Comparison of ENCODE assay signal across 13 cellular contexts in genomic region chr1:85289848-85290335, GRCh38. TPM values are rescaled to one million over a fixed set of nuclear protein-coding genes. Genes with fewer than 3 reads are reported as not detected.
DNase-seq lines count a peak whose midpoint lies in the region; ATAC-seq and TF ChIP-seq lines count a peak whose summit lies in the region.
"Had no signal": no experiment of that assay in that cellular context is flagged by ENCODE, and none has a peak within 500 bp of the region (broad histone marks: within the 10 kb centered on the region; RNA-seq: fewer than 3 reads in every experiment).

No MANE protein-coding gene starts in this region.

- H2AFZ ChIP-seq in OCI-LY1 (ENCODE audit: low read length) = no peak overlapping the region
- no peak overlapping the region for H2AFZ ChIP-seq in hepatocyte

- no peaks in the 10 kb centered on the region for H3F3A ChIP-seq in OCI-LY1 (ENCODE audit: insufficient read depth, low read length)

- peaks cover 15% of the 10 kb centered on the region for H3K4me1 ChIP-seq in OCI-LY1 (ENCODE audit: insufficient read depth, low read length, severe bottlenecking)
- H3K4me1 ChIP-seq in hepatocyte (ENCODE audit: insufficient read depth) = no peaks in the 10 kb centered on the region

- peak overlapping the region; percentile 14; the same call in 1 of the 2 replicates for H3K4me2 ChIP-seq in OCI-LY1 (ENCODE audit: low read length)
- H3K4me2 ChIP-seq in hepatocyte = no peak overlapping the region

- DNase-seq in GM12865 (ENCODE audit: low read depth) = peak; percentile 61
- DNase-seq in left cardiac atrium = no peak
- no peak for DNase-seq in hypothalamus (lab: John Stamatoyannopoulos, UW)
- DNase-seq in Ammon's horn (ENCODE audit: low spot score) = no peak
- DNase-seq in hepatocyte (ENCODE audit: low spot score) = no peak
- DNase-seq: activated CD4-positive, alpha-beta T cell treated with anti-CD3 and anti-CD28 coated beads, Interleukin-2, amount 10 ng/mL, durations not matched to agents 24 days and 14 days; CD4-positive, alpha-beta T cell; effector CD8-positive, alpha-beta T cell; NCI-H446 treated with DMSO at 0.1 percent for 48 hours had no signal

- no peaks in the 10 kb centered on the region for H4K20me1 ChIP-seq in OCI-LY1 (ENCODE audit: insufficient read depth, low read length)
- H4K20me1 ChIP-seq in hepatocyte (ENCODE audit: insufficient read depth, poor library complexity, severe bottlenecking) = no peaks in the 10 kb centered on the region

- no peak for TF ChIP-seq CTCF in GM12865 (IDR thresholded peaks at IDR 0.05; ENCODE audit: insufficient read depth, low read depth, low read length, missing control alignments)
- TF ChIP-seq CTCF in OCI-LY1 (IDR thresholded peaks at IDR 0.05; ENCODE audit: low read length) = no peak
- TF ChIP-seq CTCF in hepatocyte (IDR thresholded peaks at IDR 0.05; ENCODE audit: poor library complexity) = no peak

- ATAC-seq in GM21381 (IDR thresholded peaks at IDR 0.05; ENCODE audit: unreplicated experiment) (peak; percentile 63), left cardiac atrium (peak; percentile 17 to 38), HG03378 (IDR thresholded peaks at IDR 0.05; ENCODE audit: unreplicated experiment) (no peak)

- H3K79me2 ChIP-seq in OCI-LY1 (ENCODE audit: insufficient read depth, low read length) (no peaks in the 10 kb centered on the region), hepatocyte (no peaks in the 10 kb centered on the region)

- intact Hi-C loops in left cardiac atrium (cut with DNase I) = no loop called here

- H3K9me3 ChIP-seq in OCI-LY1 (ENCODE audit: low read length) (0 out of 2 replicates have a peak, but pooled peaks cover under 1% of the 10 kb centered on the region), hepatocyte (ENCODE audit: low read depth) (no peaks in the 10 kb centered on the region)

- WGBS in hepatocyte (ENCODE audit: low lambda C conversion rate, missing lambda C conversion rate) = 85% methylated on average over 4 of the region's 4 CpGs

- H3K27me3 ChIP-seq in OCI-LY1 (ENCODE audit: insufficient read depth, low read length) (no peaks in the 10 kb centered on the region), hepatocyte (no peaks in the 10 kb centered on the region)

- H3K4me3 ChIP-seq in GM12865 (ENCODE audit: low read depth, low read length) (no peak overlapping the region), OCI-LY1 (ENCODE audit: low read depth, low read length, poor library complexity, severe bottlenecking) (no peak overlapping the region), hepatocyte (no peak overlapping the region)
- H3K4me3 ChIP-seq: SK-N-MC had no signal

- no peaks in the 10 kb centered on the region for H3K36me3 ChIP-seq in OCI-LY1 (ENCODE audit: insufficient read depth, low read length)
- H3K36me3 ChIP-seq in hepatocyte (replicated peaks; ENCODE audit: insufficient read depth, low read depth) = no peaks in the 10 kb centered on the region

- H3K9ac ChIP-seq in OCI-LY1 (ENCODE audit: low read length) = no peak overlapping the region

- no peaks in the 10 kb centered on the region for H3K9me2 ChIP-seq in OCI-LY1 (ENCODE audit: low read depth, low read length)
- H3K9me2 ChIP-seq in hepatocyte (replicated peaks; ENCODE audit: insufficient read depth) = no peaks in the 10 kb centered on the region

- peak overlapping the region; percentile 43 for H3K27ac ChIP-seq in OCI-LY1 (ENCODE audit: low read depth, low read length, poor library complexity, severe bottlenecking)
- no peak overlapping the region for H3K27ac ChIP-seq in hepatocyte
- H3K27ac ChIP-seq: SK-N-MC had no signal

RNA-seq across cellular contexts. Expression of gene BCL10, which starts 13.5 kb away (rescaled TPM):
- total RNA-seq in left cardiac atrium (10 to 100 TPM in 1 of 2 donors, 1 to 10 TPM in 1; 9.0 to 12.7 TPM), hepatocyte (33.5 and 36.4 TPM in 2 replicates)
- polyA plus RNA-seq in hepatocyte = 25.9 and 28.7 TPM in 2 replicates

RNA-seq across cellular contexts. Expression of gene C1orf52, which starts 30.4 kb away (rescaled TPM):
- total RNA-seq in left cardiac atrium (10 to 100 TPM; 15.6 to 17.6 TPM), hepatocyte (27.2 and 30.1 TPM in 2 replicates)
- 39.2 and 41.2 TPM in 2 replicates for polyA plus RNA-seq in hepatocyte
